Comparison of ENCODE assay signal across 1 cellular context in the genomic region with DNA sequence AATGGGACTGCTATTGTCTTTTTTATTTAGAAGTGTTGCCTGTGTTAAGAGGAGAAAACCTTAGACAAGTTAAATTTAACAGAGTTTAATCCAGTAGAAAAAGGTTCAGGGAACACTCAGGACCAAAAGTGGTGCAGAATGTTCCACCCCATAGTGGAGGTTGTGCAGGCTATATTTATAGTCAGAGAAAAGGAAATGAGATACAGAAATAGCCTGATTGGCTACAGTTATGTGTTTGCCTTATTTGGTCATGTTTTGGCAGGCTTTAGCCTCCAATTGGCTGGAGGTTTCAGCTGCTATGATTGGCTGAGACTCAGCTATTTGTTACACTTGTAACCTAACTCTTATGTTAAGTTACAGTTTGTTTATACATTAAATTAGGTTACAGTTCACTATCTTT.
TF ChIP-seq lines count a peak whose summit lies in the region.

No MANE protein-coding gene starts in this region.

TF ChIP-seq in HepG2, 621 proteins besides CTCF, POLR2A, EP300 and RAD21:
- TF ChIP-seq ZNF34 (CRISPR knock-in tag; IDR thresholded peaks at IDR 0.05; ENCODE audit: borderline replicate concordance) (no peak), SRF (IDR thresholded peaks at IDR 0.05; ENCODE audit: low read depth, low read length) (peak; percentile 95)
